ENCODE assay signal across 27 cellular contexts in genomic region chr1:245386321-245387002, GRCh38.
"Had no signal": no experiment of that assay in that cellular context is flagged by ENCODE, and none has a peak within 500 bp of the region (broad histone marks: within the 10 kb centered on the region; RNA-seq: fewer than 3 reads in every experiment).

No MANE protein-coding gene starts in this region.

- DNase-seq: colonic mucosa; effector CD8-positive, alpha-beta T cell; foreskin keratinocyte; hypothalamus; left lung; mesendoderm; midbrain; naive thymus-derived CD4-positive, alpha-beta T cell; occipital lobe; ovary; posterior cingulate gyrus; right lobe of liver; small intestine; stimulated activated CD4-positive, alpha-beta T cell treated with anti-CD3 and anti-CD28 coated beads, Interleukin-15, amount 100 ng/mL, for 24 hours; stimulated activated CD4-positive, alpha-beta T cell treated with anti-CD3 and anti-CD28 coated beads, Interleukin-2, amount 100 ng/mL, for 48 hours; stimulated activated CD8-positive, alpha-beta memory T cell treated with anti-CD3 and anti-CD28 coated beads, Interleukin-4, amount 100 ng/mL, for 48 hours; stimulated activated naive CD4-positive, alpha-beta T cell treated with Interleukin-2 at 50 U/mL for 16 hours; stomach; thyroid gland had no signal

- H3K27me3 ChIP-seq: esophagus muscularis mucosa, gastroesophageal sphincter, left lung, ovary, right lobe of liver, stomach, thyroid gland had no signal

- H3K4me1 ChIP-seq: colonic mucosa, esophagus muscularis mucosa, foreskin keratinocyte, gastroesophageal sphincter, left lung, right lobe of liver, thyroid gland had no signal

- H3K27ac ChIP-seq: colonic mucosa, esophagus muscularis mucosa, foreskin keratinocyte, gastroesophageal sphincter, left lung, ovary, right lobe of liver, stomach, thyroid gland had no signal

- H3K4me3 ChIP-seq: colonic mucosa, esophagus muscularis mucosa, gastroesophageal sphincter, left lung, ovary, right lobe of liver, stomach, thyroid gland had no signal

- H3K27ac Mint-ChIP-seq: dendritic cell treated with granulocyte-macrophage colony-stimulating factor and Interleukin-4, amounts not matched to agents 40 ng/mL and 50 ng/mL, for 4 days; naive thymus-derived CD4-positive, alpha-beta T cell; nephron; type B pancreatic cell had no signal

- H3K4me1 Mint-ChIP-seq: central memory CD8-positive, alpha-beta T cell; naive thymus-derived CD4-positive, alpha-beta T cell had no signal

- ATAC-seq: foreskin keratinocyte; gastroesophageal sphincter; left lung; naive thymus-derived CD4-positive, alpha-beta T cell; right lobe of liver had no signal

- H3K9me3 Mint-ChIP-seq: central memory CD8-positive, alpha-beta T cell; dendritic cell treated with granulocyte-macrophage colony-stimulating factor and Interleukin-4, amounts not matched to agents 40 ng/mL and 50 ng/mL, for 4 days; nephron; type B pancreatic cell had no signal

- H3K9me3 ChIP-seq: colonic mucosa, esophagus muscularis mucosa, gastroesophageal sphincter, left lung, ovary, right lobe of liver, stomach, thyroid gland had no signal

- H3K36me3 Mint-ChIP-seq: naive thymus-derived CD4-positive, alpha-beta T cell had no signal

- H3K36me3 ChIP-seq: colonic mucosa, esophagus muscularis mucosa, gastroesophageal sphincter, left lung, ovary, right lobe of liver, stomach, thyroid gland had no signal

- H3K4me3 Mint-ChIP-seq: central memory CD8-positive, alpha-beta T cell; dendritic cell treated with granulocyte-macrophage colony-stimulating factor and Interleukin-4, amounts not matched to agents 40 ng/mL and 50 ng/mL, for 4 days; naive thymus-derived CD4-positive, alpha-beta T cell; nephron; type B pancreatic cell had no signal

- FAIRE-seq: endothelial cell of umbilical vein, keratinocyte, small intestine had no signal
